ENCODE assay signal across 20 cellular contexts in the genomic region with DNA sequence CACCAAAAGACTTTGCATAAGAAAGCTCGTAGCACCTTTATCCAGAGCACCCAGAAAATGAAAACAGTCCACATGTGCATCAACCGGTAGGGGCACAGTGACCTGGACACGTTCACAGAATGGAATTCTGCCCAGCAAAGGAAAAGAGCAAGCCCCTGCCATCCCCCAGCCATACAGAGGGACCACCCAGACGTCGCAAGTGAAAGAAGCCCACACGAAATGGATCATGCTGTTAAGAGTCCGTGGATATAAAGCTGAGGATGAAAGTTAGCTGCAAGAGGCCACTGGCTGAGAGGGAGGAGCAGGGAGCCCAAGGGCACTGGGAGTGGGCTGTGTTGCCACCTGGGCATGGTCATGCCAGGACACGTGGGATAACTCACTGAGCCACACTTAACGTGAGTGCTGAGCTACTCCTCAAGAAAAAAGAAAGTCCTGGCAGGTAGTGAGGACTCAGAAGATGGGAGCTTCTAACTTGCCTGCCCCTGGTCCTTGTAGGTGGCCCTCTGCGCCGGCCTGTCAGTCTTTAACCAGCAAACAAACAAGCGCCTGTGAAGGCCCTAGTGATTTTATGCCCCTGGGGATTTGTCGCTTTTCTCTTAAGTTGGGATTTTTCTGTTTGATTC.
DNase-seq lines count a peak whose midpoint lies in the region; ATAC-seq and TF ChIP-seq lines count a peak whose summit lies in the region.
"Had no signal": no experiment of that assay in that cellular context is flagged by ENCODE, and none has a peak within 500 bp of the region (broad histone marks: within the 10 kb centered on the region; RNA-seq: fewer than 3 reads in every experiment).

No MANE protein-coding gene starts in this region.

- TF ChIP-seq POLR2A in breast epithelium (IDR thresholded peaks at IDR 0.05), result no peak

- intact Hi-C loops in mammary epithelial cell (cut with micrococcal nuclease), result no loop called here
- intact Hi-C loops in breast epithelium (cut with DNase I; ENCODE audit: low total_unique reads), result no loop called here
- intact Hi-C loops in left ventricle myocardium inferior (cut with micrococcal nuclease), result no loop called here
- intact Hi-C loops in upper lobe of right lung (cut with DNase I), result no loop called here

- H3K4me2 ChIP-seq in mammary epithelial cell (ENCODE audit: insufficient read depth, low read depth, low read length) (peak overlapping the region; percentile 21), osteoblast (ENCODE audit: insufficient read depth, low read length) (peak overlapping the region; percentile 74)

- H2AFZ ChIP-seq in mammary epithelial cell (ENCODE audit: low read depth, low read length) (peak overlapping the region; percentile 13), osteoblast (ENCODE audit: low read length) (peak overlapping the region; percentile 96)

- peaks cover 7% of the 10 kb centered on the region for H3K9me3 ChIP-seq in mammary epithelial cell (replicated peaks; ENCODE audit: insufficient read depth, low read length)
- peaks cover 0 to 7% of the 10 kb centered on the region in 2 donors for H3K9me3 ChIP-seq in breast epithelium
- H3K9me3 ChIP-seq in left ventricle myocardium inferior (replicated peaks), result peaks cover 23% of the 10 kb centered on the region
- peaks cover 3% of the 10 kb centered on the region for H3K9me3 ChIP-seq in osteoblast (ENCODE audit: low read depth, low read length)
- no peaks in the 10 kb centered on the region for H3K9me3 ChIP-seq in upper lobe of right lung
- H3K9me3 ChIP-seq: thyroid gland had no signal

- H3K79me2 ChIP-seq in mammary epithelial cell (ENCODE audit: insufficient read depth, low read length) (no peaks in the 10 kb centered on the region), osteoblast (ENCODE audit: insufficient read depth, low read length) (no peaks in the 10 kb centered on the region)

- TF ChIP-seq CTCF in mammary epithelial cell (conservative IDR thresholded peaks at IDR 0.05 in 1 of 2, IDR thresholded peaks at IDR 0.05 in 1 of 2; ENCODE audit: extremely low read depth in 1 of 2, insufficient read depth in 1 of 2, low read depth in 1 of 2, low read length in 2 of 2) (no peak), breast epithelium (IDR thresholded peaks at IDR 0.05) (no peak), left ventricle myocardium inferior (IDR thresholded peaks at IDR 0.05; ENCODE audit: borderline replicate concordance) (no peak), osteoblast (IDR thresholded peaks at IDR 0.05; ENCODE audit: extremely low read depth, low read depth, low read length) (no peak), upper lobe of right lung (IDR thresholded peaks at IDR 0.05) (no peak)

- CTCF ChIA-PET in mammary epithelial cell (lab: Charles Lee; ENCODE audit: low non-redundant PET), result no interaction called here

- peaks cover 16% of the 10 kb centered on the region for H3K4me1 ChIP-seq in mammary epithelial cell (ENCODE audit: insufficient read depth, low read length)
- peaks cover 0 to 5% of the 10 kb centered on the region in 2 donors for H3K4me1 ChIP-seq in breast epithelium
- peaks cover 16% of the 10 kb centered on the region for H3K4me1 ChIP-seq in left ventricle myocardium inferior
- peaks cover 22% of the 10 kb centered on the region for H3K4me1 ChIP-seq in osteoblast (ENCODE audit: insufficient read depth, low read length)
- H3K4me1 ChIP-seq in upper lobe of right lung, result peaks cover 5% of the 10 kb centered on the region
- H3K4me1 ChIP-seq: BE2C, thyroid gland had no signal

- ATAC-seq in upper lobe of right lung, result no peak
- ATAC-seq: T-cell had no signal

- H3K27me3 ChIP-seq in mammary epithelial cell (ENCODE audit: insufficient read depth, low read length) (no peaks in the 10 kb centered on the region), breast epithelium (no peaks in the 10 kb centered on the region), left ventricle myocardium inferior (ENCODE audit: low read depth) (peaks cover 89% of the 10 kb centered on the region), osteoblast (ENCODE audit: insufficient read depth, low read length) (peaks cover 5% of the 10 kb centered on the region), upper lobe of right lung (peaks cover 8% of the 10 kb centered on the region)
- H3K27me3 ChIP-seq: BE2C, thyroid gland had no signal

- dilution Hi-C loops in mammary epithelial cell (cut with HindIII; ENCODE audit: low sequenced_read_pairs), result no loop called here

- no peak overlapping the region for H3K9ac ChIP-seq in mammary epithelial cell (ENCODE audit: insufficient read depth, low read length)

- H4K20me1 ChIP-seq in mammary epithelial cell (ENCODE audit: insufficient read depth, low read length) (no peaks in the 10 kb centered on the region), osteoblast (ENCODE audit: insufficient read depth, low read length) (no peaks in the 10 kb centered on the region)

- DNase-seq in mammary epithelial cell (peak; percentile 37), breast epithelium (ENCODE audit: low spot score in 2 of 2) (no peak), left ventricle myocardium inferior (no peak), osteoblast (ENCODE audit: insufficient read length, low spot score, missing footprints) (no peak), upper lobe of right lung (no peak), NCI-H748 (lab: John Stamatoyannopoulos, UW; ENCODE audit: unreplicated experiment) (no peak), DMS53 treated with DMSO at 0.1 percent for 48 hours (lab: John Stamatoyannopoulos, UW; ENCODE audit: unreplicated experiment) (no peak)
- no peak for DNase-seq in activated CD8-positive, alpha-beta memory T cell treated with anti-CD3 and anti-CD28 coated beads, Interleukin-2, amount 50 U/mL, for 48 hours
- DNase-seq: 8988T; activated CD4-positive, alpha-beta T cell treated with anti-CD3 and anti-CD28 coated beads, Interleukin-2, amount 10 ng/mL, durations not matched to agents 24 days and 14 days; activated naive CD4-positive, alpha-beta T cell treated with anti-CD3 and anti-CD28 coated beads for 36 hours; BE2C; EL; Kasumi-1; midbrain; NCI-H1092; NCI-H2081; NCI-H510A; T-cell; thyroid gland had no signal

- no peak overlapping the region for H3K27ac ChIP-seq in mammary epithelial cell (ENCODE audit: insufficient read depth, low read depth, low read length)
- no peak overlapping the region for H3K27ac ChIP-seq in breast epithelium
- H3K27ac ChIP-seq in left ventricle myocardium inferior (replicated peaks), result peak overlapping the region; percentile 72
- peak overlapping the region; percentile 76 for H3K27ac ChIP-seq in osteoblast (ENCODE audit: low read depth, low read length)
- H3K27ac ChIP-seq in upper lobe of right lung, result peak overlapping the region; percentile 76
- H3K27ac ChIP-seq: thyroid gland had no signal

- BruUV-seq in mammary epithelial cell (replicated peaks; lab: Mats Ljungman, UMichigan), result no TSS peak

- in situ Hi-C loops in mammary epithelial cell (cut with MboI; ENCODE audit: low sequenced_read_pairs in 2 of 2), result no loop called here

- no peak overlapping the region for H3K4me3 ChIP-seq in mammary epithelial cell (replicated peaks in 1 of 3; ENCODE audit: insufficient read depth in 1 of 3, low read depth in 2 of 3, low read length in 3 of 3)
- peak overlapping the region in 1 of 3 donors; percentile 36 for H3K4me3 ChIP-seq in breast epithelium
- H3K4me3 ChIP-seq in left ventricle myocardium inferior, result peak overlapping the region; percentile 32
- peak overlapping the region; percentile 53 for H3K4me3 ChIP-seq in osteoblast (ENCODE audit: insufficient read depth, low read length)
- no peak overlapping the region for H3K4me3 ChIP-seq in upper lobe of right lung
- H3K4me3 ChIP-seq: thyroid gland had no signal

- 40% methylated on average over 6 of the region's 13 CpGs for WGBS in mammary epithelial cell (ENCODE audit: low coverage, missing lambda C conversion rate)

- H3K36me3 ChIP-seq in mammary epithelial cell (ENCODE audit: insufficient read depth, low read length), result no peaks in the 10 kb centered on the region
- H3K36me3 ChIP-seq in breast epithelium, result no peaks in the 10 kb centered on the region
- H3K36me3 ChIP-seq in left ventricle myocardium inferior, result no peaks in the 10 kb centered on the region
- no peaks in the 10 kb centered on the region for H3K36me3 ChIP-seq in osteoblast (ENCODE audit: insufficient read depth, low read length)
- no peaks in the 10 kb centered on the region for H3K36me3 ChIP-seq in upper lobe of right lung
- H3K36me3 ChIP-seq: BE2C, thyroid gland had no signal

Comparison
In these comparisons a context has a peak if more than half of its experiments do, and no peak if none do; other contexts are left out.
1. H3K27ac ChIP-seq: peak in left ventricle myocardium inferior (single experiment), osteoblast (single experiment) and upper lobe of right lung (single experiment); none in mammary epithelial cell (single experiment) and breast epithelium (0 of 2).
2. H3K4me3 ChIP-seq: peak in left ventricle myocardium inferior (single experiment) and osteoblast (single experiment); none in mammary epithelial cell (0 of 3) and upper lobe of right lung (single experiment).